In the genomic region with DNA sequence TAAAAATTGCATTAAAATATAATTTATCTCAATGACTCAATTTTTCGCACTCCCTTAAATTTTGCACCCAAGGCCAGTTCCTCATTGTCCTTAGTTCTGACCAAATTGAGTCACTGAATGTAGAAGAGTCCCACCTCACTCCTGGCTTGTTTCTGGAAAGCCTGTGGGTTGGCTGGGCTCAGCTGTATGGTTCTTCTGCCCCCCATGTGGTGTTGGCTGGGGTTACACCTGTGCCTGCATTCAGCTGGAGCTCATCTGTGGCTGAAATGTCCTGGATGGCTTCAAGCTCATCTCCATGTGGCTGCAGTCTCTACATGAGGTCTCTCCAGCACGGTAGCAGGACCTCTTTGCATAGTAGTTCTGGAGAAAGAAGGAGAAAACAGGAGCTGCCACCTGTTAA, we compare ENCODE assay signal across 36 cellular contexts. TPM values are rescaled to one million over a fixed set of nuclear protein-coding genes. Genes with fewer than 3 reads are reported as not detected.
"Had no signal": no experiment of that assay in that cellular context is flagged by ENCODE, and none has a peak within 500 bp of the region (broad histone marks: within the 10 kb centered on the region; RNA-seq: fewer than 3 reads in every experiment).

No MANE protein-coding gene starts in this region.

- FAIRE-seq: TTC549 had no signal

- H3K9me3 ChIP-seq: ascending aorta, MG63, SJSA1 had no signal

- H3K9ac ChIP-seq: SK-N-SH had no signal

- H3K9me3 Mint-ChIP-seq: activated naive CD4-positive, alpha-beta T cell treated with anti-CD3 and anti-CD28 coated beads, Interleukin-2, amount 50 U/mL, for 24 hours; central memory CD8-positive, alpha-beta T cell had no signal

- H3K4me3 ChIP-seq: ascending aorta, cardiac muscle cell, MG63, Peyer's patch, SJSA1 had no signal

- H3K4me1 ChIP-seq: ascending aorta, Peyer's patch had no signal

- H3K27ac ChIP-seq: ascending aorta, cardiac muscle cell, Peyer's patch, SJSA1 had no signal

- H3K4me2 ChIP-seq: SK-N-SH had no signal

- H3K4me3 Mint-ChIP-seq: activated CD4-positive, alpha-beta T cell treated with anti-CD3 and anti-CD28 coated beads for 36 hours; activated CD4-positive, alpha-beta T cell treated with anti-CD3 and anti-CD28 coated beads, Interleukin-2, amount 10 ng/mL, durations not matched to agents 7 days and 5 days; activated CD8-positive, alpha-beta T cell treated with anti-CD3 and anti-CD28 coated beads, Interleukin-2, amount 10 ng/mL, durations not matched to agents 7 days and 5 days; activated naive CD4-positive, alpha-beta T cell treated with anti-CD3 and anti-CD28 coated beads, Interleukin-2, amount 50 U/mL, for 24 hours; activated naive CD8-positive, alpha-beta T cell treated with anti-CD3 and anti-CD28 coated beads, Interleukin-2, amount 10 ng/mL, durations not matched to agents 7 days and 5 days; activated T-cell treated with anti-CD3 and anti-CD28 coated beads, Interleukin-2, amount 50 U/mL, for 24 hours; central memory CD8-positive, alpha-beta T cell; T-helper 1 cell treated with Interleukin-12 subunit alpha and Interleukin-12 subunit beta and Interleukin-4 antibody, amounts not matched to agents 30 μg/mL and 1 μg/mL, for 36 hours; T-helper 2 cell treated with Interferon-gamma antibody and Interleukin-4, amounts not matched to agents 5 μg/mL and 100 μg/mL, for 36 hours; WTC11 had no signal

- H3K27me3 ChIP-seq: ascending aorta, cardiac muscle cell, MG63, Peyer's patch, SJSA1 had no signal

- H3K36me3 ChIP-seq: ascending aorta, cardiac muscle cell, MG63, Peyer's patch, SJSA1 had no signal

- H3K27ac Mint-ChIP-seq: activated CD4-positive, alpha-beta T cell treated with anti-CD3 and anti-CD28 coated beads for 36 hours; activated CD4-positive, alpha-beta T cell treated with anti-CD3 and anti-CD28 coated beads, Interleukin-2, amount 10 ng/mL, durations not matched to agents 7 days and 5 days; activated CD8-positive, alpha-beta T cell treated with anti-CD3 and anti-CD28 coated beads, Interleukin-2, amount 10 ng/mL, durations not matched to agents 7 days and 5 days; activated naive CD4-positive, alpha-beta T cell treated with anti-CD3 and anti-CD28 coated beads, Interleukin-2, amount 50 U/mL, for 24 hours; activated naive CD8-positive, alpha-beta T cell treated with anti-CD3 and anti-CD28 coated beads, Interleukin-2, amount 10 ng/mL, durations not matched to agents 7 days and 5 days; activated T-cell treated with anti-CD3 and anti-CD28 coated beads, Interleukin-2, amount 50 U/mL, for 24 hours; activated T-helper 2 cell treated with anti-CD3 and anti-CD28 coated beads, Interferon-gamma antibody, Interleukin-2, Interleukin-4, amounts not matched to agents 10 μg/mL and 5 μg/mL and 100 μg/mL, durations not matched to agents 14 hours and 24 hours and 36 hours; T-helper 1 cell treated with Interleukin-12 subunit alpha and Interleukin-12 subunit beta and Interleukin-4 antibody, amounts not matched to agents 30 μg/mL and 1 μg/mL, for 36 hours; T-helper 2 cell treated with Interferon-gamma antibody and Interleukin-4, amounts not matched to agents 5 μg/mL and 100 μg/mL, for 36 hours; WTC11 had no signal

- ATAC-seq: activated CD4-positive, alpha-beta T cell treated with anti-CD3 and anti-CD28 coated beads for 36 hours; activated CD4-positive, CD25-positive, alpha-beta regulatory T cell treated with anti-CD3 and anti-CD28 coated beads, Interleukin-2, amount 50 U/mL, for 24 hours; activated CD8-positive, alpha-beta T cell treated with anti-CD3 and anti-CD28 coated beads, Interleukin-2, amount 10 ng/mL, durations not matched to agents 7 days and 5 days; PC-3; WTC11 had no signal

- H3K4me1 Mint-ChIP-seq: activated CD4-positive, alpha-beta T cell treated with anti-CD3 and anti-CD28 coated beads, Interleukin-2, amount 10 ng/mL, durations not matched to agents 7 days and 5 days; activated naive CD4-positive, alpha-beta T cell treated with anti-CD3 and anti-CD28 coated beads, Interleukin-2, amount 50 U/mL, for 24 hours; activated naive CD8-positive, alpha-beta T cell treated with anti-CD3 and anti-CD28 coated beads, Interleukin-2, amount 10 ng/mL, durations not matched to agents 7 days and 5 days; central memory CD8-positive, alpha-beta T cell had no signal

- DNase-seq: activated CD4-positive, alpha-beta T cell treated with anti-CD3 and anti-CD28 coated beads for 36 hours; activated CD4-positive, alpha-beta T cell treated with anti-CD3 and anti-CD28 coated beads, Interleukin-2, amount 10 ng/mL, durations not matched to agents 7 days and 5 days; activated CD4-positive, alpha-beta T cell treated with anti-CD3 and anti-CD28 coated beads, Interleukin-2, amount 50 U/mL, for 48 hours; activated CD8-positive, alpha-beta T cell treated with anti-CD3 and anti-CD28 coated beads, Interleukin-2, amount 10 ng/mL, durations not matched to agents 7 days and 5 days; activated gamma-delta T cell; activated naive CD4-positive, alpha-beta T cell treated with Interleukin-2 at 50 U/mL for 16 hours; activated naive CD8-positive, alpha-beta T cell treated with anti-CD3 and anti-CD28 coated beads, Interleukin-2, amount 10 ng/mL, durations not matched to agents 7 days and 5 days; activated T-cell treated with anti-CD3 and anti-CD28 coated beads, Interleukin-2, amount 50 U/mL, for 24 hours; amygdala; Karpas-422; MG63; NCI-H1436 treated with DMSO at 0.1 percent for 48 hours; NCI-H1694 treated with DMSO at 0.1 percent for 48 hours; NCI-H2029; NCI-H345; NCI-H524 treated with DMSO at 0.1 percent for 48 hours; NK-92 treated with Interleukin-12 subunit alpha and Interleukin-12 subunit beta, amount 100 ng/mL, for 24 hours; PC-3; Peyer's patch; RPMI8226; SHP77 treated with DMSO at 0.1 percent for 48 hours; SK-N-SH had no signal

RNA-seq across cellular contexts. Expression of gene IRGC, which starts 7.2 kb away (rescaled TPM):
- total RNA-seq: activated CD4-positive, alpha-beta T cell treated with anti-CD3 and anti-CD28 coated beads for 36 hours; activated CD4-positive, alpha-beta T cell treated with anti-CD3 and anti-CD28 coated beads, Interleukin-2, amount 10 ng/mL, durations not matched to agents 7 days and 5 days; activated CD8-positive, alpha-beta T cell treated with anti-CD3 and anti-CD28 coated beads, Interleukin-2, amount 10 ng/mL, durations not matched to agents 7 days and 5 days; activated naive CD8-positive, alpha-beta T cell treated with anti-CD3 and anti-CD28 coated beads, Interleukin-2, amount 10 ng/mL, durations not matched to agents 7 days and 5 days; activated T-helper 2 cell treated with anti-CD3 and anti-CD28 coated beads, Interferon-gamma antibody, Interleukin-2, Interleukin-4, amounts not matched to agents 10 μg/mL and 5 μg/mL and 100 μg/mL, durations not matched to agents 14 hours and 24 hours and 36 hours; ascending aorta; cardiac muscle cell; chondrocyte; NCI-H460; PC-3; Peyer's patch; SJSA1; WTC11 had no signal
- polyA plus RNA-seq: adipose tissue, cardiac muscle cell, SK-N-SH had no signal
